ENCODE assay signal across 12 cellular contexts in the genomic region with DNA sequence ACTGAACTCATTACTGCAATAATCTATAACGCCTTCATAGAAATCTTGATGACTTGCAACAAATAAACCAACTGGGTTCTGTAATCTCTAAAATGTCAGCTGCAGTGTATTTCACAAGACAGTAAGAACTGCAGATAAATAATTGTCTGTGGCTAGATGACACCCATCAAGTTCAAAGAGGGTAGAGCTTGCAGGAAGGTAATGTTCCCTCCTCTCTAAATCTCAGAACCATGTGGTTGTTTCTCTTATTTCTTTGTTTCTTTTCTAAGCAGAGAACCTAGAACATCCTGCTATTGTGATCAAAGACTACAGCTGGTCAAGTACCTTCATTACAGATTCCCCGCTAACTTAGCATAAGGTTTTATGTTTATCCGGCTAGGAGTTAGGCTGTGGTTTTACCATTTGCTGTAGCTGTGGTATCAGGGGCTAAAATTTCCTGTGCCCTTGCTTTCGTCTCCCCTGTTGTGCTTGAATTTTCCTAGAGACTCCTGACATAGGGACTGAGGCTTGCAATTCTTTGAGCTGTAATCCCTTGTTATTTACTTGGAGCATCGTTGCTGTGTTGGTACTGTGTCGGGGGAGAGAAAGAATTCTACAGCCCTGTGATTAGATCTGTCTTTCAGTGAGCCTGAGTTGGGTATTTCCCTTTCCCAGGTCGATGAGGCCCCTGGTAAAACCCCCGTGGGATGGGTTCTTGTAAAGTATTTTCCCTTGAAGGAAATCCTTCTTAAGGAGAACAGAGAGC.
DNase-seq lines count a peak whose midpoint lies in the region; ATAC-seq and TF ChIP-seq lines count a peak whose summit lies in the region.
"Had no signal": no experiment of that assay in that cellular context is flagged by ENCODE, and none has a peak within 500 bp of the region (broad histone marks: within the 10 kb centered on the region; RNA-seq: fewer than 3 reads in every experiment).

No MANE protein-coding gene starts in this region.

- TF ChIP-seq CTCF in GM10266 (IDR thresholded peaks at IDR 0.05; ENCODE audit: control insufficient read depth, insufficient read depth, low read depth, missing control alignments) (no peak), nephron (IDR thresholded peaks at IDR 0.05; ENCODE audit: unreplicated experiment in 3 of 3) (no peak), tibial nerve (IDR thresholded peaks at IDR 0.05) (no peak)

- H3K9me3 Mint-ChIP-seq in IgD-negative memory B cell (peaks cover 0 to 10% (median 2%) of the 10 kb centered on the region in 3 donors), nephron (peaks cover 21% of the 10 kb centered on the region)

- ATAC-seq in GM21723 (IDR thresholded peaks at IDR 0.05; ENCODE audit: unreplicated experiment) = no peak
- no peak for ATAC-seq in HG03342 (IDR thresholded peaks at IDR 0.05; ENCODE audit: unreplicated experiment)

- H3K27me3 Mint-ChIP-seq in IgD-negative memory B cell = no peaks in the 10 kb centered on the region
- H3K27me3 Mint-ChIP-seq in nephron (ENCODE audit: low read depth) = peaks cover 3% of the 10 kb centered on the region

- H3K4me3 ChIP-seq in tibial nerve = no peak overlapping the region

- H3K4me3 Mint-ChIP-seq in IgD-negative memory B cell = peak overlapping the region in 1 of 4 donors; percentile 38
- H3K4me3 Mint-ChIP-seq in nephron = no peak overlapping the region
- H3K4me3 Mint-ChIP-seq: CD14-positive monocyte had no signal

- peak overlapping the region in 1 of 4 donors; percentile 71 for H3K27ac ChIP-seq in tibial nerve

- DNase-seq in GM10266 (ENCODE audit: extremely low spot score) (peak; percentile 17), NCI-H1436 treated with DMSO at 0.1 percent for 48 hours (lab: John Stamatoyannopoulos, UW) (no peak), tibial nerve (ENCODE audit: low spot score in 2 of 2) (no peak)
- peak; percentile 75 for DNase-seq in central memory CD4-positive, alpha-beta T cell
- DNase-seq: cortex of kidney, NCI-H1930, posterior cingulate gyrus had no signal

- no peaks in the 10 kb centered on the region for H3K27me3 ChIP-seq in tibial nerve

- TF ChIP-seq POLR2A in tibial nerve (IDR thresholded peaks at IDR 0.05) = no peak

- H3K4me1 Mint-ChIP-seq in IgD-negative memory B cell (peaks cover 41 to 80% (median 55%) of the 10 kb centered on the region in 3 donors), nephron (peaks cover 43% of the 10 kb centered on the region)

- no peak for TF ChIP-seq EP300 in tibial nerve (IDR thresholded peaks at IDR 0.05)

- no peaks in the 10 kb centered on the region for H3K36me3 ChIP-seq in tibial nerve

- H3K36me3 Mint-ChIP-seq in IgD-negative memory B cell = peaks cover 4% of the 10 kb centered on the region
- peaks cover 8% of the 10 kb centered on the region for H3K36me3 Mint-ChIP-seq in nephron (ENCODE audit: low read depth)
- H3K36me3 Mint-ChIP-seq: CD14-positive monocyte had no signal

- peaks cover 0 to 3% (median 0%) of the 10 kb centered on the region in 4 donors for H3K4me1 ChIP-seq in tibial nerve

- H3K9me3 ChIP-seq in tibial nerve = peaks cover 0 to 9% (median 0%) of the 10 kb centered on the region in 4 donors

- peak overlapping the region; percentile 83 to 97 (median 91) for H3K27ac Mint-ChIP-seq in IgD-negative memory B cell
- peak overlapping the region in 2 of 3 experiments; percentile 41 to 51 for H3K27ac Mint-ChIP-seq in nephron

- WGBS in tibial nerve, 2 donors = 69 to 75% methylated on average over 8 of the region's 8 CpGs

Comparison
In these comparisons a context has a peak if more than half of its experiments do, and no peak if none do; other contexts are left out.
1. DNase-seq: peak in GM10266 (single experiment) and central memory CD4-positive, alpha-beta T cell (single experiment); none in NCI-H1436 treated with DMSO at 0.1 percent for 48 hours (single experiment) and tibial nerve (0 of 2).